Comparison of ENCODE assay signal across 1 cellular context in the genomic region with DNA sequence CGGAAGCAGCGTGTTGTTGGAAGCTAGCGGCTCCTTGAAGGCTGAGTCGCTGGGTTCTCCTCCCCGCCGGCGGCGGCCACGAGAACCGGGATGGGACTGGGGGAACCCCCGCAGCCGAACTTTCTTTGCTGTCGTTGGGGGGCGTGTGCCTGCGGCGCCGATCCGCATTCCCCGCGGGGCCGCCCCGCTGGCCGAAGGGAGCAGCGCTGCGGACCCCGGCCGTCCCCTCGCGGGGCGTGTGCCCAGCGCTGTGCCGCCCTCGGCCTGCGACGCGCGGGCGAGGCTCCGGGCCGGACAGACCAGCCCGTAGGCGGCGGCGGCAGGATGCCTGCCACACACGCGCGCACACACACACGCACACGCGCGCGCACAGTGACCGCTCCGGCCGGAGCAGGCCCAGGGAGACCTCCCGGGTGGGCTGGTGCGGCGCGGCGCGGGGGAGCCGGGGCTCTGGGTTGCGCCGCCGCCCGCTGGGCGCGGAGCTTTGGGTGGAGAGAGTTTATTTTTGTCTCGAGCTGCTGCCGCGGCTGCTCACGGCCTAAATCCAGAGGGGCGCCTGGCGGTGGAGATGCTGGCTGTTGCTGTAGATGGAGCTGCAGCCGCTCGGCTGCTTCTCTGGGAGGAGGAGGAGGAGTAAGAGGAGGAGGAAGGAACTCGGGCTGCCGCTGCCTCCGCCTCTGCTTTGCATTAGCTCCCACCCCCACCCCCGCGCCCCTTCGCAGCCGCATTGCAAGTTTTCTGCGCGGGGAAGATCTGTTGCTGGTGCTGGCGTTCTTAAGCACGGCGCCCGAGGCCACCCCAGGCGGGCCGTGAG.
TF ChIP-seq lines count a peak whose summit lies in the region.

SAMD4A (plus strand) TSS at position 719 of the 814 bp plus-strand sequence. CDS start 789 bp downstream, outside the sequence.

TF ChIP-seq in K562, 482 proteins besides CTCF, POLR2A, EP300 and RAD21 (continued from another document):
- TF ChIP-seq, protein P1, sequence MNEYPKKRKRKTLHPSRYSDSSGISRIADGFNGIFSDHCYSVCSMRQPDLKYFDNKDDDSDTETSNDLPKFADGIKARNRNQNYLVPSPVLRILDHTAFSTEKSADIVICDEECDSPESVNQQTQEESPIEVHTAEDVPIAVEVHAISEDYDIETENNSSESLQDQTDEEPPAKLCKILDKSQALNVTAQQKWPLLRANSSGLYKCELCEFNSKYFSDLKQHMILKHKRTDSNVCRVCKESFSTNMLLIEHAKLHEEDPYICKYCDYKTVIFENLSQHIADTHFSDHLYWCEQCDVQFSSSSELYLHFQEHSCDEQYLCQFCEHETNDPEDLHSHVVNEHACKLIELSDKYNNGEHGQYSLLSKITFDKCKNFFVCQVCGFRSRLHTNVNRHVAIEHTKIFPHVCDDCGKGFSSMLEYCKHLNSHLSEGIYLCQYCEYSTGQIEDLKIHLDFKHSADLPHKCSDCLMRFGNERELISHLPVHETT (CRISPR knock-in tag; conservative IDR thresholded peaks at IDR 0.05 in 1 of 2, IDR thresholded peaks at IDR 0.05 in 1 of 2), result no peak
- no peak for TF ChIP-seq ZSCAN32 (CRISPR knock-in tag; IDR thresholded peaks at IDR 0.05)
- TF ChIP-seq ZNF507 (tag; conservative IDR thresholded peaks at IDR 0.05), result no peak
- TF ChIP-seq GATAD2A (IDR thresholded peaks at IDR 0.05), result no peak
- TF ChIP-seq SREBF1 (IDR thresholded peaks at IDR 0.05; ENCODE audit: borderline replicate concordance, low read depth, low read length), result no peak
- peak; percentile 77 for TF ChIP-seq RBFOX2 (IDR thresholded peaks at IDR 0.05; ENCODE audit: low read depth, low read length)
- TF ChIP-seq CREBBP (IDR thresholded peaks at IDR 0.05; ENCODE audit: low read depth, low read length), result no peak
- no peak for TF ChIP-seq SIRT6 (IDR thresholded peaks at IDR 0.05; ENCODE audit: low read depth, low read length)
- TF ChIP-seq NBN (IDR thresholded peaks at IDR 0.05; ENCODE audit: low read depth), result no peak
- no peak for TF ChIP-seq CBX5 (IDR thresholded peaks at IDR 0.05; ENCODE audit: borderline replicate concordance, low read depth)
- no peak for TF ChIP-seq SMARCE1 (IDR thresholded peaks at IDR 0.05)
- TF ChIP-seq CCNT2 (IDR thresholded peaks at IDR 0.05; ENCODE audit: borderline replicate concordance, extremely low read depth, insufficient read length, low read depth, low read length), result peak; percentile 20
- TF ChIP-seq SRSF3 (IDR thresholded peaks at IDR 0.05; ENCODE audit: insufficient read depth, low read length), result no peak
- no peak for TF ChIP-seq ZNF232 (CRISPR knock-in tag; IDR thresholded peaks at IDR 0.05)
- TF ChIP-seq HDGF (IDR thresholded peaks at IDR 0.05), result no peak
- TF ChIP-seq ZNF696 (CRISPR knock-in tag; conservative IDR thresholded peaks at IDR 0.05), result no peak
- TF ChIP-seq ZNF780A (CRISPR knock-in tag; IDR thresholded peaks at IDR 0.05), result no peak
- no peak for TF ChIP-seq TRIM24 (IDR thresholded peaks at IDR 0.05)
- TF ChIP-seq SNAPC5 (CRISPR knock-in tag; IDR thresholded peaks at IDR 0.05), result no peak
- TF ChIP-seq FIP1L1 (IDR thresholded peaks at IDR 0.05; ENCODE audit: low read depth, low read length, poor library complexity, severe bottlenecking), result peak; percentile 34
- TF ChIP-seq MYBL2 (IDR thresholded peaks at IDR 0.05; ENCODE audit: low read depth), result no peak
- TF ChIP-seq MYBL2 (CRISPR knock-in tag; IDR thresholded peaks at IDR 0.05; ENCODE audit: borderline replicate concordance), result no peak
- no peak for TF ChIP-seq HIVEP1 (CRISPR knock-in tag; IDR thresholded peaks at IDR 0.05)
- peak; percentile 51 for TF ChIP-seq ZNF766 (CRISPR knock-in tag; conservative IDR thresholded peaks at IDR 0.05)
- no peak for TF ChIP-seq PML (IDR thresholded peaks at IDR 0.05; ENCODE audit: low read length)
- TF ChIP-seq NFXL1 (CRISPR knock-in tag; IDR thresholded peaks at IDR 0.05), result no peak
- TF ChIP-seq, protein P2, sequence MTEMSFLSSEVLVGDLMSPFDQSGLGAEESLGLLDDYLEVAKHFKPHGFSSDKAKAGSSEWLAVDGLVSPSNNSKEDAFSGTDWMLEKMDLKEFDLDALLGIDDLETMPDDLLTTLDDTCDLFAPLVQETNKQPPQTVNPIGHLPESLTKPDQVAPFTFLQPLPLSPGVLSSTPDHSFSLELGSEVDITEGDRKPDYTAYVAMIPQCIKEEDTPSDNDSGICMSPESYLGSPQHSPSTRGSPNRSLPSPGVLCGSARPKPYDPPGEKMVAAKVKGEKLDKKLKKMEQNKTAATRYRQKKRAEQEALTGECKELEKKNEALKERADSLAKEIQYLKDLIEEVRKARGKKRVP (CRISPR knock-in tag; IDR thresholded peaks at IDR 0.05), result no peak
- no peak for TF ChIP-seq NFATC3 (IDR thresholded peaks at IDR 0.05)
- no peak for TF ChIP-seq ZNF436 (CRISPR knock-in tag; IDR thresholded peaks at IDR 0.05)
- no peak for TF ChIP-seq PHTF2 (CRISPR knock-in tag; IDR thresholded peaks at IDR 0.05)
- no peak for TF ChIP-seq ZZZ3 (IDR thresholded peaks at IDR 0.05)
TF ChIP-seq in K562: peak in this region for 31.
